Comparison of ENCODE assay signal across 17 cellular contexts in genomic region chr12:44628180-44628579, GRCh38.
DNase-seq lines count a peak whose midpoint lies in the region; ATAC-seq lines count a peak whose summit lies in the region.
"Had no signal": no experiment of that assay in that cellular context is flagged by ENCODE, and none has a peak within 500 bp of the region (broad histone marks: within the 10 kb centered on the region; RNA-seq: fewer than 3 reads in every experiment).

No MANE protein-coding gene starts in this region.

- H3K4me3 Mint-ChIP-seq in activated CD4-positive, alpha-beta T cell treated with anti-CD3 and anti-CD28 coated beads for 36 hours = no peak overlapping the region
- H3K4me3 Mint-ChIP-seq in activated CD4-positive, alpha-beta T cell treated with anti-CD3 and anti-CD28 coated beads, Interleukin-2, amount 10 ng/mL, durations not matched to agents 7 days and 5 days = no peak overlapping the region
- H3K4me3 Mint-ChIP-seq in stimulated activated naive CD8-positive, alpha-beta T cell treated with anti-CD3 and anti-CD28 coated beads, Interleukin-15, Interleukin-2, amounts not matched to agents 100 ng/mL and 50 ng/mL, for 24 hours = no peak overlapping the region
- H3K4me3 Mint-ChIP-seq in activated naive CD8-positive, alpha-beta T cell treated with anti-CD3 and anti-CD28 coated beads, Interleukin-2, amount 50 U/mL, for 24 hours = no peak overlapping the region
- H3K4me3 Mint-ChIP-seq: CD4-positive, alpha-beta memory T cell had no signal

- H3K9me3 Mint-ChIP-seq in activated CD4-positive, alpha-beta T cell treated with anti-CD3 and anti-CD28 coated beads for 36 hours (ENCODE audit: low read depth) = no peaks in the 10 kb centered on the region
- no peaks in the 10 kb centered on the region for H3K9me3 Mint-ChIP-seq in activated CD4-positive, alpha-beta T cell treated with anti-CD3 and anti-CD28 coated beads, Interleukin-2, amount 10 ng/mL, durations not matched to agents 7 days and 5 days
- no peaks in the 10 kb centered on the region for H3K9me3 Mint-ChIP-seq in stimulated activated naive CD8-positive, alpha-beta T cell treated with anti-CD3 and anti-CD28 coated beads, Interleukin-15, Interleukin-2, amounts not matched to agents 100 ng/mL and 50 ng/mL, for 24 hours
- H3K9me3 Mint-ChIP-seq in activated naive CD8-positive, alpha-beta T cell treated with anti-CD3 and anti-CD28 coated beads, Interleukin-2, amount 50 U/mL, for 24 hours = no peaks in the 10 kb centered on the region
- H3K9me3 Mint-ChIP-seq: CD4-positive, alpha-beta memory T cell had no signal

- H3K4me1 Mint-ChIP-seq in activated CD4-positive, alpha-beta T cell treated with anti-CD3 and anti-CD28 coated beads for 36 hours = peaks cover 6% of the 10 kb centered on the region
- no peaks in the 10 kb centered on the region for H3K4me1 Mint-ChIP-seq in activated CD4-positive, alpha-beta T cell treated with anti-CD3 and anti-CD28 coated beads, Interleukin-2, amount 10 ng/mL, durations not matched to agents 7 days and 5 days
- H3K4me1 Mint-ChIP-seq in stimulated activated naive CD8-positive, alpha-beta T cell treated with anti-CD3 and anti-CD28 coated beads, Interleukin-15, Interleukin-2, amounts not matched to agents 100 ng/mL and 50 ng/mL, for 24 hours (ENCODE audit: low read depth) = peaks cover 23% of the 10 kb centered on the region
- peaks cover 24% of the 10 kb centered on the region for H3K4me1 Mint-ChIP-seq in activated naive CD8-positive, alpha-beta T cell treated with anti-CD3 and anti-CD28 coated beads, Interleukin-2, amount 50 U/mL, for 24 hours
- H3K4me1 Mint-ChIP-seq: CD4-positive, alpha-beta memory T cell had no signal

- H3K27me3 Mint-ChIP-seq in activated CD4-positive, alpha-beta T cell treated with anti-CD3 and anti-CD28 coated beads for 36 hours = no peaks in the 10 kb centered on the region
- H3K27me3 Mint-ChIP-seq in activated CD4-positive, alpha-beta T cell treated with anti-CD3 and anti-CD28 coated beads, Interleukin-2, amount 10 ng/mL, durations not matched to agents 7 days and 5 days = no peaks in the 10 kb centered on the region
- H3K27me3 Mint-ChIP-seq in stimulated activated naive CD8-positive, alpha-beta T cell treated with anti-CD3 and anti-CD28 coated beads, Interleukin-15, Interleukin-2, amounts not matched to agents 100 ng/mL and 50 ng/mL, for 24 hours = no peaks in the 10 kb centered on the region
- H3K27me3 Mint-ChIP-seq in activated naive CD8-positive, alpha-beta T cell treated with anti-CD3 and anti-CD28 coated beads, Interleukin-2, amount 50 U/mL, for 24 hours = no peaks in the 10 kb centered on the region

- H3K27ac Mint-ChIP-seq in activated CD4-positive, alpha-beta T cell treated with anti-CD3 and anti-CD28 coated beads for 36 hours = no peak overlapping the region
- H3K27ac Mint-ChIP-seq in activated CD4-positive, alpha-beta T cell treated with anti-CD3 and anti-CD28 coated beads, Interleukin-2, amount 10 ng/mL, durations not matched to agents 7 days and 5 days = no peak overlapping the region
- peak overlapping the region; percentile 39 for H3K27ac Mint-ChIP-seq in stimulated activated naive CD8-positive, alpha-beta T cell treated with anti-CD3 and anti-CD28 coated beads, Interleukin-15, Interleukin-2, amounts not matched to agents 100 ng/mL and 50 ng/mL, for 24 hours
- H3K27ac Mint-ChIP-seq in activated naive CD8-positive, alpha-beta T cell treated with anti-CD3 and anti-CD28 coated beads, Interleukin-2, amount 50 U/mL, for 24 hours = peak overlapping the region; percentile 52

- CTCF ChIA-PET in activated CD4-positive, alpha-beta T cell treated with anti-CD3 and anti-CD28 coated beads for 36 hours (lab: Charles Lee) = no interaction called here
- CTCF ChIA-PET in activated CD4-positive, alpha-beta T cell treated with anti-CD3 and anti-CD28 coated beads, Interleukin-2, amount 10 ng/mL, durations not matched to agents 7 days and 5 days (lab: Charles Lee) = no interaction called here

- H3K36me3 Mint-ChIP-seq in activated CD4-positive, alpha-beta T cell treated with anti-CD3 and anti-CD28 coated beads for 36 hours (ENCODE audit: low read depth) = no peaks in the 10 kb centered on the region
- H3K36me3 Mint-ChIP-seq in activated CD4-positive, alpha-beta T cell treated with anti-CD3 and anti-CD28 coated beads, Interleukin-2, amount 10 ng/mL, durations not matched to agents 7 days and 5 days (ENCODE audit: low read depth) = no peaks in the 10 kb centered on the region
- peaks cover 21% of the 10 kb centered on the region for H3K36me3 Mint-ChIP-seq in stimulated activated naive CD8-positive, alpha-beta T cell treated with anti-CD3 and anti-CD28 coated beads, Interleukin-15, Interleukin-2, amounts not matched to agents 100 ng/mL and 50 ng/mL, for 24 hours (ENCODE audit: low read depth)
- H3K36me3 Mint-ChIP-seq in activated naive CD8-positive, alpha-beta T cell treated with anti-CD3 and anti-CD28 coated beads, Interleukin-2, amount 50 U/mL, for 24 hours (ENCODE audit: low read depth) = peaks cover 15% of the 10 kb centered on the region

- intact Hi-C loops in activated CD4-positive, alpha-beta T cell treated with anti-CD3 and anti-CD28 coated beads for 36 hours (cut with DNase I, micrococcal nuclease) = no loop called here

- no peak for ATAC-seq in activated CD4-positive, alpha-beta T cell treated with anti-CD3 and anti-CD28 coated beads for 36 hours
- no peak for ATAC-seq in stimulated activated naive CD8-positive, alpha-beta T cell treated with anti-CD3 and anti-CD28 coated beads, Interleukin-15, Interleukin-2, amounts not matched to agents 100 U/mL and 50 U/mL, for 24 hours
- peak; percentile 59 for ATAC-seq in activated naive CD8-positive, alpha-beta T cell treated with anti-CD3 and anti-CD28 coated beads, Interleukin-2, amount 50 U/mL, for 24 hours
- ATAC-seq in esophagus mucosa = no peak

- POLR2A ChIA-PET in activated CD4-positive, alpha-beta T cell treated with anti-CD3 and anti-CD28 coated beads for 36 hours (lab: Charles Lee) = no interaction called here
- POLR2A ChIA-PET in activated CD4-positive, alpha-beta T cell treated with anti-CD3 and anti-CD28 coated beads, Interleukin-2, amount 10 ng/mL, durations not matched to agents 7 days and 5 days (lab: Charles Lee) = interaction anchor here (0.6 kb wide), 1 partner anchor 289 kb away, joined by 3 read pairs; no protein-coding TSS in a partner anchor

- DNase-seq in activated CD4-positive, alpha-beta T cell treated with anti-CD3 and anti-CD28 coated beads for 36 hours = peak; percentile 16
- DNase-seq in activated CD4-positive, alpha-beta T cell treated with anti-CD3 and anti-CD28 coated beads, Interleukin-2, amount 10 ng/mL, durations not matched to agents 7 days and 5 days = no peak
- no peak for DNase-seq in stimulated activated naive CD8-positive, alpha-beta T cell treated with anti-CD3 and anti-CD28 coated beads, Interleukin-15, Interleukin-2, amounts not matched to agents 100 U/mL and 50 U/mL, for 24 hours
- DNase-seq in activated naive CD8-positive, alpha-beta T cell treated with anti-CD3 and anti-CD28 coated beads, Interleukin-2, amount 50 U/mL, for 24 hours = no peak
- DNase-seq in GF-D8 (lab: John Stamatoyannopoulos, UW) = no peak
- DNase-seq: Calu3; CD4-positive, alpha-beta memory T cell; EL; GOT3; IMR-90; NCI-H1417 treated with DMSO at 0.1 percent for 48 hours; NCI-H2171; NCI-H526 treated with DMSO at 0.1 percent for 48 hours; NK-92 treated with Interleukin-12 subunit alpha and Interleukin-12 subunit beta, amount 100 ng/mL, for 24 hours; Right ventricle myocardium superior had no signal

Comparison
In these comparisons a context has a peak if more than half of its experiments do, and no peak if none do; other contexts are left out.
1. H3K27ac Mint-ChIP-seq: peak in stimulated activated naive CD8-positive, alpha-beta T cell treated with anti-CD3 and anti-CD28 coated beads, Interleukin-15, Interleukin-2, amounts not matched to agents 100 ng/mL and 50 ng/mL, for 24 hours (single experiment) and activated naive CD8-positive, alpha-beta T cell treated with anti-CD3 and anti-CD28 coated beads, Interleukin-2, amount 50 U/mL, for 24 hours (single experiment); none in activated CD4-positive, alpha-beta T cell treated with anti-CD3 and anti-CD28 coated beads for 36 hours (single experiment) and activated CD4-positive, alpha-beta T cell treated with anti-CD3 and anti-CD28 coated beads, Interleukin-2, amount 10 ng/mL, durations not matched to agents 7 days and 5 days (single experiment).